ENCODE assay signal across 4 cellular contexts in genomic region chr10:85141520-85141919, GRCh38.
DNase-seq lines count a peak whose midpoint lies in the region; FAIRE-seq and TF ChIP-seq lines count a peak whose summit lies in the region.
"Not testable (repeated sequence)": the region's sequence is repeated elsewhere in the genome, so short reads cannot be mapped to it uniquely, and the experiment has no call there.

No MANE protein-coding gene starts in this region.

- not testable (repeated sequence) for H3K4me3 ChIP-seq in H1 (ENCODE audit: extremely low read depth in 1 of 4, insufficient read depth in 2 of 4, low read depth in 3 of 4, low read length in 4 of 4); esophagus muscularis mucosa; kidney (ENCODE audit: low read length in 2 of 2)
- H3K4me3 ChIP-seq in testis: peak overlapping the region; percentile 19 to 43

- not testable (repeated sequence) for H2BK5ac ChIP-seq in H1 (ENCODE audit: low read depth, low read length)

- DNase-seq in H1 (ENCODE audit: low read depth in 1 of 2, low spot score in 2 of 2); testis: not testable (repeated sequence)
- DNase-seq in esophagus muscularis mucosa (ENCODE audit: extremely low spot score): peak; percentile 50
- DNase-seq in kidney: peak; percentile 39

- not testable (repeated sequence) for TF ChIP-seq EP300 in H1 (IDR thresholded peaks at IDR 0.05; ENCODE audit: borderline replicate concordance in 1 of 2, low read depth in 2 of 2, low read length in 2 of 2); esophagus muscularis mucosa (IDR thresholded peaks at IDR 0.05)

- H3K27me3 ChIP-seq in H1 (replicated peaks in 1 of 4; ENCODE audit: control insufficient read depth in 3 of 4, extremely low read depth in 1 of 4, insufficient read depth in 3 of 4, low read length in 3 of 4); esophagus muscularis mucosa; testis: not testable (repeated sequence)

- H4K8ac ChIP-seq in H1 (ENCODE audit: extremely low read depth, insufficient read depth, low read length): not testable (repeated sequence)

- H3K9me3 ChIP-seq in H1 (ENCODE audit: insufficient read depth in 2 of 2, low read depth in 1 of 2, low read length in 1 of 2): peaks cover 10 to 19% of the 10 kb centered on the region in 2 experiments
- H3K9me3 ChIP-seq in esophagus muscularis mucosa; kidney (ENCODE audit: control insufficient read depth in 1 of 2, low read length in 2 of 2); testis: not testable (repeated sequence)

- not testable (repeated sequence) for H3K36me3 ChIP-seq in H1 (ENCODE audit: control insufficient read depth in 2 of 4, insufficient read depth in 4 of 4, low read length in 3 of 4); esophagus muscularis mucosa; kidney (ENCODE audit: control insufficient read depth in 1 of 2, insufficient read depth in 2 of 2, low read length in 2 of 2); testis (ENCODE audit: low read depth, missing control alignments)

- H3K23me2 ChIP-seq in H1 (ENCODE audit: low read depth, low read length): not testable (repeated sequence)

- not testable (repeated sequence) for H3K27ac ChIP-seq in H1 (ENCODE audit: low read depth, low read length); esophagus muscularis mucosa (replicated peaks in 1 of 4); kidney (ENCODE audit: low read depth in 2 of 2, low read length in 2 of 2); testis

- H3K9ac ChIP-seq in H1 (replicated peaks in 1 of 4; ENCODE audit: extremely low read depth in 1 of 4, low read depth in 3 of 4, low read length in 3 of 4); kidney (ENCODE audit: low read length in 2 of 2): not testable (repeated sequence)

- not testable (repeated sequence) for H2AFZ ChIP-seq in H1 (ENCODE audit: low read length)

- not testable (repeated sequence) for H3K18ac ChIP-seq in H1 (ENCODE audit: extremely low read depth, low read length)

- H4K20me1 ChIP-seq in H1 (replicated peaks in 1 of 2; ENCODE audit: control insufficient read depth in 1 of 2, insufficient read depth in 2 of 2, low read length in 2 of 2): not testable (repeated sequence)

- H2BK15ac ChIP-seq in H1 (ENCODE audit: low read length): not testable (repeated sequence)

- not testable (repeated sequence) for H2BK12ac ChIP-seq in H1 (ENCODE audit: low read depth, low read length)

- peak; percentile 16 to 25; a peak in 3 of 4 replicates for TF ChIP-seq RAD21 in H1 (IDR thresholded peaks at IDR 0.05 in 1 of 2, conservative IDR thresholded peaks at IDR 0.05 in 1 of 2; ENCODE audit: low read depth in 2 of 2, low read length in 2 of 2)

- H2BK20ac ChIP-seq in H1 (ENCODE audit: low read length): not testable (repeated sequence)

- intact Hi-C loops in esophagus muscularis mucosa (cut with DNase I); kidney (cut with DNase I); testis (cut with DNase I; ENCODE audit: low total_unique reads): not testable (repeated sequence)

- WGBS in H1 (ENCODE audit: extremely low coverage in 1 of 2, insufficient coverage in 1 of 2, insufficient read length in 1 of 2, insufficient replicate concordance in 2 of 2, low coverage in 1 of 2, low lambda C conversion rate in 2 of 2, missing lambda C conversion rate in 1 of 2), 2 experiments: 95% methylated on average over 24 of the region's 25 CpGs; no CpG with 5 or more reads in 1 of the 2 experiments
- 99% methylated on average over 16 of the region's 25 CpGs for WGBS in esophagus muscularis mucosa
- WGBS in testis, 2 donors: 52 to 61% methylated on average over 7 to 16 of the region's 25 CpGs

- not testable (repeated sequence) for H4K5ac ChIP-seq in H1 (ENCODE audit: insufficient read length, low read depth, low read length)

- H3K4ac ChIP-seq in H1 (replicated peaks; ENCODE audit: insufficient read length, low read depth, low read length): not testable (repeated sequence)

- not testable (repeated sequence) for FAIRE-seq in H1 (lab: Jason Lieb, UNC); kidney (lab: Jason Lieb, UNC)

- TF ChIP-seq POLR2A in H1 (IDR thresholded peaks at IDR 0.05; ENCODE audit: control extremely low read depth in 1 of 2, low read depth in 2 of 2, low read length in 2 of 2); esophagus muscularis mucosa (IDR thresholded peaks at IDR 0.05; ENCODE audit: low read depth); testis (IDR thresholded peaks at IDR 0.05): not testable (repeated sequence)

- H3K23ac ChIP-seq in H1 (ENCODE audit: insufficient read length): not testable (repeated sequence)

- H2AK5ac ChIP-seq in H1 (ENCODE audit: low read depth, low read length): not testable (repeated sequence)

- not testable (repeated sequence) for H3K56ac ChIP-seq in H1 (replicated peaks; ENCODE audit: insufficient read length, low read depth, low read length)

- CTCF ChIA-PET in H1 (lab: Charles Lee; ENCODE audit: partially characterized antibody): interaction anchor here (0.8 to 1.7 kb wide), 2 partner anchors 12 to 23 kb away, joined by 3 to 6 read pairs; no protein-coding TSS in a partner anchor

- POLR2A ChIA-PET in H1 (lab: Charles Lee; ENCODE audit: partially characterized antibody): interaction anchor here (0.6 kb wide), 1 partner anchor 1280 kb away, joined by 3 read pairs; no protein-coding TSS in a partner anchor

- not testable (repeated sequence) for H2BK120ac ChIP-seq in H1 (replicated peaks; ENCODE audit: low read depth, low read length)

- H3K79me2 ChIP-seq in H1 (ENCODE audit: control insufficient read depth in 1 of 2, insufficient read depth in 2 of 2, low read length in 2 of 2): not testable (repeated sequence)

- not testable (repeated sequence) for H3K4me1 ChIP-seq in H1 (replicated peaks in 1 of 4; ENCODE audit: control insufficient read depth in 3 of 4, insufficient read depth in 4 of 4, low read length in 3 of 4); esophagus muscularis mucosa; kidney (ENCODE audit: control insufficient read depth in 1 of 2, insufficient read depth in 1 of 2, low read depth in 1 of 2, low read length in 2 of 2); testis

- H3K14ac ChIP-seq in H1 (ENCODE audit: insufficient read length): not testable (repeated sequence)

- H3K79me1 ChIP-seq in H1 (ENCODE audit: low read depth, low read length): not testable (repeated sequence)

- not testable (repeated sequence) for H4K91ac ChIP-seq in H1 (replicated peaks; ENCODE audit: insufficient read length, low read length)

- H3K4me2 ChIP-seq in H1 (ENCODE audit: insufficient read depth in 1 of 2, low read depth in 2 of 2, low read length in 2 of 2): not testable (repeated sequence)

- peak in 1 of 3 experiments; percentile 1; a peak in 1 of 4 replicates for TF ChIP-seq CTCF in H1 (IDR thresholded peaks at IDR 0.05; ENCODE audit: control extremely low read depth in 1 of 3, insufficient read depth in 1 of 3, low read depth in 1 of 3, low read length in 3 of 3)
- TF ChIP-seq CTCF in esophagus muscularis mucosa (IDR thresholded peaks at IDR 0.05); kidney (IDR thresholded peaks at IDR 0.05; ENCODE audit: borderline replicate concordance, extremely low read depth, insufficient read depth); testis (IDR thresholded peaks at IDR 0.05): not testable (repeated sequence)
